Comparison of ENCODE assay signal across 8 cellular contexts in the genomic region with DNA sequence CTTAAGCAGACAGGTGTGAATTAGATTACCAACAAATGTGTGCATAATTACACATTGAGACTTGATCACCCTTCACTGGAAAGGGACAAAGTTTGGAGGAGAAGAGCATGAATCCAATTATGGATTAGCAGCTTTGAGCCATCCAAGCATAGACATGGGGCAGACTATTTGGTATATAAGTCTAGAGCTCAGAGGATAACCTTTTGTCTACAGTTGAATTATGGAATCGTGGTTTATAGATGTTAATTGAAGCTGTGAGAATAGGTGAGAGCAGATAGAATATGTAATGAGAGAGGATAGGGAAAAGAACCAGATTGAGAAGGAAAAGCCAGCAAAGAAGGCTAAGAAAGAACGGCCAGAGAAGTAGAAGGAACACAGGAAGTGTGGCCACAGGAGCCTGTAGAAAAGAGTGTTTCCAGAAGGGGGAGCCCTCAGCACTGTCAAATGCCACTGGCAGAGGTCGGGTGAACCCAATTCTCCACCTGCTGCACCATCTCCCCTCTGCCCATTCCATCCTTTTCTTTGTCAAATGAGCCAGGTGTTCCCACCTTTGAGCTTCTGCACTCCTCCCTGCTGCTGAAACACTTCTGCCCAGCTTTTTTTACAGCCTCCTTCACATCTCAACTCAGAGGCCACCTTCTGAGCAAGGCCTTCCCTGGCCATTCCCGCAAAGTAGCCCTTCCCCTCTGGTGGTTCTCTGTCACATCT. TPM values are rescaled to one million over a fixed set of nuclear protein-coding genes. Genes with fewer than 3 reads are reported as not detected.
DNase-seq lines count a peak whose midpoint lies in the region; ATAC-seq and TF ChIP-seq lines count a peak whose summit lies in the region.

No MANE protein-coding gene starts in this region.

- H3K9me3 ChIP-seq in MG63 (no peaks in the 10 kb centered on the region), psoas muscle (no peaks in the 10 kb centered on the region)

- H3K36me3 ChIP-seq in MG63 (peaks cover 86% of the 10 kb centered on the region), psoas muscle (ENCODE audit: insufficient read depth in 1 of 2, low read depth in 1 of 2) (peaks cover 6 to 59% of the 10 kb centered on the region in 2 donors)

- WGBS in psoas muscle, 3 donors: 30 to 32% (median 31%) methylated on average over 4 of the region's 4 CpGs

- DNase-seq in GDM1 (lab: John Stamatoyannopoulos, UW) (peak; percentile 52), MG63 (peak; percentile 47), SHP77 treated with DMSO at 0.1 percent for 48 hours (lab: John Stamatoyannopoulos, UW) (peak; percentile 40), glomerular visceral epithelial cell (ENCODE audit: extremely low spot score) (peak; percentile 64), psoas muscle (peak in 1 of 2 donors; percentile 44)
- peak; percentile 21 for DNase-seq in activated T-helper 9 cell treated with anti-CD3 and anti-CD28 coated beads, Interleukin-2, amount 50 U/mL, for 16 hours (ENCODE audit: low read depth)

- ATAC-seq in psoas muscle (peak; percentile 55 to 67 (median 62)), HG03565 (IDR thresholded peaks at IDR 0.05; ENCODE audit: unreplicated experiment) (no peak), HG03342 (IDR thresholded peaks at IDR 0.05; ENCODE audit: unreplicated experiment) (no peak)

- H3K4me3 ChIP-seq in MG63 (no peak overlapping the region), psoas muscle (no peak overlapping the region)

- intact Hi-C loops in psoas muscle (cut with DNase I): loop anchor here (5.0 to 10.0 kb wide), 3 partner anchors 93 to 444 kb away; a partner anchor contains a TSS

- peak overlapping the region; percentile 80 for H3K27ac ChIP-seq in psoas muscle

- peaks cover 32% of the 10 kb centered on the region for H3K4me1 ChIP-seq in psoas muscle

- TF ChIP-seq CTCF in psoas muscle (IDR thresholded peaks at IDR 0.05): peak; percentile 74

- no peaks in the 10 kb centered on the region for H3K27me3 ChIP-seq in MG63
- no peaks in the 10 kb centered on the region for H3K27me3 ChIP-seq in psoas muscle (ENCODE audit: insufficient read depth in 3 of 3, low read length in 2 of 3)

RNA-seq across cellular contexts. Expression of a gene that starts 7.3 kb away (rescaled TPM):
- total RNA-seq in MG63 (2014; rRNA removed; shearing (Covaris generic); ENCODE audit: low replicate concordance): 50.3 and 70.0 TPM in 2 replicates
- total RNA-seq in psoas muscle: 10 to 100 TPM; 40.6 to 56.7 (median 44.9) TPM
- polyA plus RNA-seq in psoas muscle: 10 to 100 TPM; 28.3 to 56.8 (median 53.9) TPM

RNA-seq across cellular contexts. Expression of a gene that starts 7.4 kb away (rescaled TPM):
- 0.59 TPM in 1 of 2 replicates, not detected in the other for total RNA-seq in MG63 (2014; rRNA removed; shearing (Covaris generic); ENCODE audit: low replicate concordance)
- total RNA-seq in psoas muscle: 1 to 10 TPM in 1 of 4 donors, under 1 TPM in 2, not detected in 1; 0.64 to 1.2 (median 0.73) TPM
- under 1 TPM; 0.51 to 0.79 (median 0.61) TPM for polyA plus RNA-seq in psoas muscle

RNA-seq across cellular contexts. Expression of a gene that starts 13.4 kb away (rescaled TPM):
- 69.5 and 72.7 TPM in 2 replicates for total RNA-seq in MG63 (2014; rRNA removed; shearing (Covaris generic); ENCODE audit: low replicate concordance)
- under 1 TPM; 0.32 to 0.42 (median 0.38) TPM for total RNA-seq in psoas muscle
- polyA plus RNA-seq in psoas muscle: under 1 TPM in 2 of 3 donors, not detected in 1; 0.35 to 0.40 TPM

RNA-seq across cellular contexts. Expression of a gene that starts 28.0 kb away (rescaled TPM):
- not detected in 2 replicates for total RNA-seq in MG63 (2014; rRNA removed; shearing (Covaris generic); ENCODE audit: low replicate concordance)
- total RNA-seq in psoas muscle: 1,000 to 10,000 TPM; 1,390 to 3,666 (median 2,654) TPM
- over 10,000 TPM in 1 of 3 donors, 1,000 to 10,000 TPM in 2; 2,508 to 10,677 (median 9,192) TPM for polyA plus RNA-seq in psoas muscle

RNA-seq across cellular contexts. Expression of a gene that starts 34.5 kb away (rescaled TPM):
- 55.6 and 74.9 TPM in 2 replicates for total RNA-seq in MG63 (2014; rRNA removed; shearing (Covaris generic); ENCODE audit: low replicate concordance)
- total RNA-seq in psoas muscle: 10 to 100 TPM; 22.3 to 44.9 (median 31.6) TPM
- polyA plus RNA-seq in psoas muscle: 10 to 100 TPM in 2 of 3 donors, 1 to 10 TPM in 1; 8.7 to 63.9 (median 21.2) TPM

Comparison
In these comparisons a context has a peak if more than half of its experiments do, and no peak if none do; other contexts are left out.
1. ATAC-seq: peak in psoas muscle (4 of 4); none in HG03565 (single experiment) and HG03342 (single experiment).
2. RNA of a gene that starts 13.4 kb away (total RNA-seq): 69.5 to 72.7 TPM in MG63; 0.32 to 0.42 TPM in psoas muscle; every median in the first group is over 10 times any median in the second.